8 cellular contexts compared by ENCODE assay signal in the genomic region with DNA sequence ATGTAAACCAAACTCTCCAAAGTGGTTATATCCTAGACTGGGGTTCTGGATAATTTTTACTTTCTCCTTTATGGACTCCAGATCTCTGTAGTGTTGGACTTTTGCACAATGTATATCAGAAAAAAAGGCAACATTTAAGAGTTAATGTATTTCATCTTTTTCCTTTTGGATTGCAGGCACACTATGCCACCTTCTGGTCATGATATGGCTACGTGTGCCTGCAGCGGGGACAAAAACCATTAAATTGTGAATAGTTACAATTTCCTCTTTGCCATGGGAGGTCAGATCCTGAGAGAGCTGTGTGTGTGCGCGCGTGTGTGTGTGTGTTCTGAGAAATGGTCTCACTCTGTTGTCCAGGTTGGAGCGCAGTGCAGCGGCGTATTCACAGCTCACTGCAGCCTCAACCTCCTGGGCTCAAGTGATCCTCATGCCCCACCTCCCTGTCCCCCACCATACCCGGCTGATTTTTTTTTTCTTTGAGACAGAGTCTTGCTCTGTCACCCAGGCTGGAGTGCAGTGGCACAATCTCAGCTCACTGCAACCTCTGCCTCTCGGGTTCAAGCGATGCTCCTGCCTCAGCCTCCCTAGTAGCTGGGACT. TPM values are rescaled to one million over a fixed set of nuclear protein-coding genes. Genes with fewer than 3 reads are reported as not detected.
DNase-seq lines count a peak whose midpoint lies in the region; ATAC-seq and TF ChIP-seq lines count a peak whose summit lies in the region.

No MANE protein-coding gene starts in this region.

- no peak overlapping the region for H3K4me3 ChIP-seq in Jurkat, Clone E6-1 (ENCODE audit: low read length)
- H3K4me3 ChIP-seq in WI38 (ENCODE audit: low read depth, low read length): no peak overlapping the region

- ATAC-seq in HG03457 (IDR thresholded peaks at IDR 0.05; ENCODE audit: unreplicated experiment) (no peak), HG02973 (IDR thresholded peaks at IDR 0.05; ENCODE audit: unreplicated experiment) (no peak)

- TF ChIP-seq CTCF in WI38 (IDR thresholded peaks at IDR 0.05; ENCODE audit: low read depth, low read length): peak; percentile 28; the same call in 1 of the 2 replicates

- DNase-seq in DMS153 treated with DMSO at 0.1 percent for 48 hours (lab: John Stamatoyannopoulos, UW; ENCODE audit: unreplicated experiment) (peak; percentile 37), left kidney (ENCODE audit: low read depth, low spot score) (peak; percentile 51)
- peak; percentile 30 for DNase-seq in Jurkat, Clone E6-1 (ENCODE audit: low read depth, low spot score)
- no peak for DNase-seq in stimulated activated CD4-positive, alpha-beta T cell treated with anti-CD3 and anti-CD28 coated beads, Interleukin-4, amount 100 ng/mL, for 24 hours
- DNase-seq in activated CD8-positive, alpha-beta memory T cell treated with anti-CD3 and anti-CD28 coated beads, Interleukin-2, amount 50 U/mL, for 4 hours: no peak

RNA-seq across cellular contexts. Expression of a gene that starts 4.3 kb away (rescaled TPM):
- polyA plus RNA-seq in Jurkat, Clone E6-1 (2012; ENCODE audit: insufficient read depth, insufficient read length): 50.3 TPM

RNA-seq across cellular contexts. Expression of a gene that starts 10.6 kb away (rescaled TPM):
- not detected for polyA plus RNA-seq in Jurkat, Clone E6-1 (2012; ENCODE audit: insufficient read depth, insufficient read length)

RNA-seq across cellular contexts. Expression of a gene that starts 42.8 kb away (rescaled TPM):
- polyA plus RNA-seq in Jurkat, Clone E6-1 (2012; ENCODE audit: insufficient read depth, insufficient read length): not detected

RNA-seq across cellular contexts. Expression of a gene that starts 47.5 kb away (rescaled TPM):
- 1.4 TPM for polyA plus RNA-seq in Jurkat, Clone E6-1 (2012; ENCODE audit: insufficient read depth, insufficient read length)

RNA-seq across cellular contexts. Expression of a gene that starts 55.0 kb away (rescaled TPM):
- polyA plus RNA-seq in Jurkat, Clone E6-1 (2012; ENCODE audit: insufficient read depth, insufficient read length): 0.84 TPM

Comparison
In these comparisons a context has a peak if more than half of its experiments do, and no peak if none do; other contexts are left out.
1. DNase-seq: peak in DMS153 treated with DMSO at 0.1 percent for 48 hours (single experiment), Jurkat, Clone E6-1 (single experiment) and left kidney (single experiment); none in stimulated activated CD4-positive, alpha-beta T cell treated with anti-CD3 and anti-CD28 coated beads, Interleukin-4, amount 100 ng/mL, for 24 hours (single experiment) and activated CD8-positive, alpha-beta memory T cell treated with anti-CD3 and anti-CD28 coated beads, Interleukin-2, amount 50 U/mL, for 4 hours (single experiment).